Comparison of ENCODE assay signal across 1 cellular context in genomic region chr7:116981887-116982430, GRCh38.
TF ChIP-seq lines count a peak whose summit lies in the region.

No MANE protein-coding gene starts in this region.

TF ChIP-seq in K562, 482 proteins besides CTCF, POLR2A, EP300 and RAD21 (continued from another document):
- 0 out of 2 replicates have a peak, but pooled peaks have one; percentile 41 for TF ChIP-seq HLTF (IDR thresholded peaks at IDR 0.05)
- TF ChIP-seq PHF20 (IDR thresholded peaks at IDR 0.05; ENCODE audit: partially characterized antibody): no peak
- TF ChIP-seq ATF1 (CRISPR knock-in tag; IDR thresholded peaks at IDR 0.05): no peak
- TF ChIP-seq ATF1 (tag; IDR thresholded peaks at IDR 0.05): no peak
- peak; percentile 44; the same call in 1 of the 2 replicates for TF ChIP-seq TCF3 (CRISPR knock-in tag; IDR thresholded peaks at IDR 0.05)
- TF ChIP-seq MLLT1 (IDR thresholded peaks at IDR 0.05): 0 out of 4 replicates have a peak, but pooled peaks of 1 of the 2 experiments have one; percentile 16
- TF ChIP-seq HDAC1 (IDR thresholded peaks at IDR 0.05): 0 out of 4 replicates have a peak, but pooled peaks of 1 of the 2 experiments have one; percentile 16
- peak; percentile 46 for TF ChIP-seq ARID1B (IDR thresholded peaks at IDR 0.05)
- TF ChIP-seq ZNF695 (CRISPR knock-in tag; IDR thresholded peaks at IDR 0.05): no peak
- no peak for TF ChIP-seq HSF4 (CRISPR knock-in tag; IDR thresholded peaks at IDR 0.05; ENCODE audit: borderline replicate concordance)
- TF ChIP-seq, protein P1, sequence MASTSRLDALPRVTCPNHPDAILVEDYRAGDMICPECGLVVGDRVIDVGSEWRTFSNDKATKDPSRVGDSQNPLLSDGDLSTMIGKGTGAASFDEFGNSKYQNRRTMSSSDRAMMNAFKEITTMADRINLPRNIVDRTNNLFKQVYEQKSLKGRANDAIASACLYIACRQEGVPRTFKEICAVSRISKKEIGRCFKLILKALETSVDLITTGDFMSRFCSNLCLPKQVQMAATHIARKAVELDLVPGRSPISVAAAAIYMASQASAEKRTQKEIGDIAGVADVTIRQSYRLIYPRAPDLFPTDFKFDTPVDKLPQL (IDR thresholded peaks at IDR 0.05; ENCODE audit: extremely low read depth, insufficient read length): no peak
- no peak for TF ChIP-seq SMAD3 (CRISPR knock-in tag; conservative IDR thresholded peaks at IDR 0.05)
- TF ChIP-seq MEIS2 (IDR thresholded peaks at IDR 0.05; ENCODE audit: partially characterized antibody): peak; percentile 46
TF ChIP-seq in K562: peak in this region for 7.
